26 cellular contexts compared by ENCODE assay signal in the genomic region with DNA sequence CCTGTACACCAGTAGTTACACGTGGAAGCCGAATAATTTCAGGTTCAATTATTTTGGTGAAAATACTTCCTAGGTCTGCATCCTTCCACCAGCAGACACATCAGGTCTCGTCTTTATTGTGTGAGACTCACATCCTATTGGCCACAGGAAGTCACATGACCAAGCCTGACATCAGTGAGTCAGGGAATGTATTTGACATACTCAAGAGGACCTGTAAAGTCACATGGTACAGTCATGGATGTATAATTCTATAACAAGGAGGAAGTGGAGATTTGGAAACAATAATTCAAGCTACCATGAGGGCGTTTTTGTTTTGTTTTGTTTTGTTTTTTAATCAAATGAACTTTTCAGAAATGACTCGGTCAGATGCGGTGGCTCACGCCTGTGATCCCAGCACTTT. TPM values are rescaled to one million over a fixed set of nuclear protein-coding genes. Genes with fewer than 3 reads are reported as not detected.
DNase-seq lines count a peak whose midpoint lies in the region; ATAC-seq and TF ChIP-seq lines count a peak whose summit lies in the region.
"Had no signal": no experiment of that assay in that cellular context is flagged by ENCODE, and none has a peak within 500 bp of the region (broad histone marks: within the 10 kb centered on the region; RNA-seq: fewer than 3 reads in every experiment).

No MANE protein-coding gene starts in this region.

- no peak for TF ChIP-seq CTCF in choroid plexus epithelial cell (conservative IDR thresholded peaks at IDR 0.05; ENCODE audit: low read depth, low read length)
- TF ChIP-seq CTCF in GM10248 (IDR thresholded peaks at IDR 0.05; ENCODE audit: control extremely low read depth, extremely low read depth, low read depth, missing control alignments), result no peak

- CTCF ChIA-PET in activated CD4-positive, alpha-beta T cell treated with anti-CD3 and anti-CD28 coated beads for 36 hours (lab: Charles Lee), result no interaction called here
- CTCF ChIA-PET in activated CD4-positive, alpha-beta T cell treated with anti-CD3 and anti-CD28 coated beads, Interleukin-2, amount 10 ng/mL, durations not matched to agents 7 days and 5 days (lab: Charles Lee), result interaction anchor here (0.6 kb wide), 1 partner anchor 258 kb away, joined by 3 read pairs; no protein-coding TSS in a partner anchor
- CTCF ChIA-PET in GM10248 (lab: Yijun Ruan, JAX), result no interaction called here

- DNase-seq in activated CD4-positive, alpha-beta T cell treated with anti-CD3 and anti-CD28 coated beads for 36 hours, result peak; percentile 13
- no peak for DNase-seq in activated CD4-positive, alpha-beta T cell treated with anti-CD3 and anti-CD28 coated beads, Interleukin-2, amount 10 ng/mL, durations not matched to agents 7 days and 5 days
- DNase-seq in RPMI7951 (ENCODE audit: low read depth), result peak; percentile 38
- peak; percentile 35 for DNase-seq in choroid plexus epithelial cell (ENCODE audit: low read depth)
- DNase-seq in GM10248 (ENCODE audit: extremely low spot score), result no peak
- DNase-seq in C1 segment of cervical spinal cord (lab: John Stamatoyannopoulos, UW), result no peak
- DNase-seq: activated CD8-positive, alpha-beta T cell treated with anti-CD3 and anti-CD28 coated beads for 36 hours; activated T-cell treated with anti-CD3 and anti-CD28 coated beads, Interleukin-2, amount 50 U/mL, for 72 hours; endodermal cell; foreskin melanocyte; Karpas-422; mucosa of descending colon; NCI-H2171 treated with DMSO at 0.1 percent for 48 hours; NCI-H526 treated with DMSO at 0.1 percent for 48 hours; SHP77 treated with DMSO at 0.1 percent for 48 hours; stimulated activated CD4-positive, alpha-beta T cell treated with anti-CD3 and anti-CD28 coated beads, Interleukin-2, amount 100 ng/mL, for 24 hours; stimulated activated naive CD8-positive, alpha-beta T cell treated with anti-CD3 and anti-CD28 coated beads, Interleukin-15, amount 100 ng/mL, for 72 hours; T-helper 17 cell; upper lobe of left lung had no signal

- intact Hi-C loops in activated CD4-positive, alpha-beta T cell treated with anti-CD3 and anti-CD28 coated beads for 36 hours (cut with DNase I, micrococcal nuclease), result no loop called here

- no peaks in the 10 kb centered on the region for H3K36me3 Mint-ChIP-seq in activated CD4-positive, alpha-beta T cell treated with anti-CD3 and anti-CD28 coated beads for 36 hours (ENCODE audit: low read depth)
- H3K36me3 Mint-ChIP-seq in activated CD4-positive, alpha-beta T cell treated with anti-CD3 and anti-CD28 coated beads, Interleukin-2, amount 10 ng/mL, durations not matched to agents 7 days and 5 days (ENCODE audit: low read depth), result no peaks in the 10 kb centered on the region
- H3K36me3 Mint-ChIP-seq: activated naive CD8-positive, alpha-beta T cell had no signal

- no peak overlapping the region for H3K4me3 Mint-ChIP-seq in activated CD4-positive, alpha-beta T cell treated with anti-CD3 and anti-CD28 coated beads for 36 hours
- H3K4me3 Mint-ChIP-seq in activated CD4-positive, alpha-beta T cell treated with anti-CD3 and anti-CD28 coated beads, Interleukin-2, amount 10 ng/mL, durations not matched to agents 7 days and 5 days, result no peak overlapping the region
- H3K4me3 Mint-ChIP-seq: activated CD8-positive, alpha-beta T cell treated with anti-CD3 and anti-CD28 coated beads for 36 hours; activated naive CD8-positive, alpha-beta T cell; activated T-cell treated with anti-CD3 and anti-CD28 coated beads, Interleukin-2, amount 50 U/mL, for 72 hours; endodermal cell; neural crest cell; stimulated activated naive CD8-positive, alpha-beta T cell treated with anti-CD3 and anti-CD28 coated beads, Interleukin-15, amount 100 ng/mL, for 72 hours; T-helper 17 cell had no signal

- peak; percentile 64 for ATAC-seq in activated CD4-positive, alpha-beta T cell treated with anti-CD3 and anti-CD28 coated beads for 36 hours
- ATAC-seq in HG02642 (IDR thresholded peaks at IDR 0.05; ENCODE audit: poor library complexity, unreplicated experiment) (no peak), HG03432 (IDR thresholded peaks at IDR 0.05; ENCODE audit: unreplicated experiment) (no peak)
- ATAC-seq: activated CD8-positive, alpha-beta T cell treated with anti-CD3 and anti-CD28 coated beads for 36 hours; activated T-cell treated with anti-CD3 and anti-CD28 coated beads, Interleukin-2, amount 50 U/mL, for 72 hours; mucosa of descending colon; stimulated activated naive CD8-positive, alpha-beta T cell treated with anti-CD3 and anti-CD28 coated beads, Interleukin-15, amount 100 ng/mL, for 72 hours; T-helper 17 cell had no signal

- peaks cover 3% of the 10 kb centered on the region for H3K27me3 Mint-ChIP-seq in activated CD4-positive, alpha-beta T cell treated with anti-CD3 and anti-CD28 coated beads for 36 hours
- no peaks in the 10 kb centered on the region for H3K27me3 Mint-ChIP-seq in activated CD4-positive, alpha-beta T cell treated with anti-CD3 and anti-CD28 coated beads, Interleukin-2, amount 10 ng/mL, durations not matched to agents 7 days and 5 days
- H3K27me3 Mint-ChIP-seq: stimulated activated naive CD8-positive, alpha-beta T cell treated with anti-CD3 and anti-CD28 coated beads, Interleukin-15, amount 100 ng/mL, for 72 hours had no signal

- peaks cover 5% of the 10 kb centered on the region for H3K9me3 Mint-ChIP-seq in activated CD4-positive, alpha-beta T cell treated with anti-CD3 and anti-CD28 coated beads for 36 hours (ENCODE audit: low read depth)
- peaks cover 10% of the 10 kb centered on the region for H3K9me3 Mint-ChIP-seq in activated CD4-positive, alpha-beta T cell treated with anti-CD3 and anti-CD28 coated beads, Interleukin-2, amount 10 ng/mL, durations not matched to agents 7 days and 5 days
- H3K9me3 Mint-ChIP-seq: neural crest cell had no signal

- no peak overlapping the region for H3K4me3 ChIP-seq in choroid plexus epithelial cell (ENCODE audit: low read depth, low read length)
- H3K4me3 ChIP-seq: BLaER1, mucosa of descending colon, prostate gland, upper lobe of left lung had no signal

- POLR2A ChIA-PET in activated CD4-positive, alpha-beta T cell treated with anti-CD3 and anti-CD28 coated beads for 36 hours (lab: Charles Lee), result no interaction called here
- POLR2A ChIA-PET in activated CD4-positive, alpha-beta T cell treated with anti-CD3 and anti-CD28 coated beads, Interleukin-2, amount 10 ng/mL, durations not matched to agents 7 days and 5 days (lab: Charles Lee), result no interaction called here
- POLR2A ChIA-PET in GM10248 (lab: Yijun Ruan, JAX), result no interaction called here

- no peaks in the 10 kb centered on the region for H3K4me1 Mint-ChIP-seq in activated CD4-positive, alpha-beta T cell treated with anti-CD3 and anti-CD28 coated beads for 36 hours
- H3K4me1 Mint-ChIP-seq in activated CD4-positive, alpha-beta T cell treated with anti-CD3 and anti-CD28 coated beads, Interleukin-2, amount 10 ng/mL, durations not matched to agents 7 days and 5 days, result peaks cover 6% of the 10 kb centered on the region
- H3K4me1 Mint-ChIP-seq: endodermal cell; neural crest cell; stimulated activated naive CD8-positive, alpha-beta T cell treated with anti-CD3 and anti-CD28 coated beads, Interleukin-15, amount 100 ng/mL, for 72 hours; T-helper 17 cell had no signal

- H3K27ac Mint-ChIP-seq in activated CD4-positive, alpha-beta T cell treated with anti-CD3 and anti-CD28 coated beads for 36 hours, result no peak overlapping the region
- no peak overlapping the region for H3K27ac Mint-ChIP-seq in activated CD4-positive, alpha-beta T cell treated with anti-CD3 and anti-CD28 coated beads, Interleukin-2, amount 10 ng/mL, durations not matched to agents 7 days and 5 days
- H3K27ac Mint-ChIP-seq: activated CD8-positive, alpha-beta T cell treated with anti-CD3 and anti-CD28 coated beads for 36 hours; activated naive CD8-positive, alpha-beta T cell; activated T-cell treated with anti-CD3 and anti-CD28 coated beads, Interleukin-2, amount 50 U/mL, for 72 hours; endodermal cell; stimulated activated naive CD8-positive, alpha-beta T cell treated with anti-CD3 and anti-CD28 coated beads, Interleukin-15, amount 100 ng/mL, for 72 hours; T-helper 17 cell had no signal

RNA-seq across cellular contexts. Expression of a gene that starts 9.3 kb away (rescaled TPM):
- not detected for total RNA-seq in activated CD4-positive, alpha-beta T cell treated with anti-CD3 and anti-CD28 coated beads for 36 hours
- not detected for total RNA-seq in activated CD4-positive, alpha-beta T cell treated with anti-CD3 and anti-CD28 coated beads, Interleukin-2, amount 10 ng/mL, durations not matched to agents 7 days and 5 days
- total RNA-seq in RPMI7951 (2014; rRNA removed; shearing (Covaris generic)), result under 0.01 TPM in 1 of 2 replicates, not detected in the other
- total RNA-seq: activated CD8-positive, alpha-beta T cell treated with anti-CD3 and anti-CD28 coated beads for 36 hours; activated T-cell treated with anti-CD3 and anti-CD28 coated beads, Interleukin-2, amount 50 U/mL, for 72 hours; T-helper 17 cell had no signal

RNA-seq across cellular contexts. Expression of a gene that starts 58.0 kb away (rescaled TPM):
- total RNA-seq in activated CD4-positive, alpha-beta T cell treated with anti-CD3 and anti-CD28 coated beads for 36 hours, result not detected
- total RNA-seq in activated CD4-positive, alpha-beta T cell treated with anti-CD3 and anti-CD28 coated beads, Interleukin-2, amount 10 ng/mL, durations not matched to agents 7 days and 5 days, result not detected
- total RNA-seq in RPMI7951 (2014; rRNA removed; shearing (Covaris generic)), result not detected in 2 replicates
- total RNA-seq: activated CD8-positive, alpha-beta T cell treated with anti-CD3 and anti-CD28 coated beads for 36 hours; activated T-cell treated with anti-CD3 and anti-CD28 coated beads, Interleukin-2, amount 50 U/mL, for 72 hours; endodermal cell; mucosa of descending colon; neural crest cell; skeletal muscle tissue; T-helper 17 cell; upper lobe of left lung had no signal

RNA-seq across cellular contexts. Expression of a gene that starts 59.3 kb away (rescaled TPM):
- total RNA-seq in activated CD4-positive, alpha-beta T cell treated with anti-CD3 and anti-CD28 coated beads for 36 hours, result 100 to 1,000 TPM in 1 of 2 experiments, 10 to 100 TPM in 1; 100.0 to 129 TPM
- total RNA-seq in activated CD4-positive, alpha-beta T cell treated with anti-CD3 and anti-CD28 coated beads, Interleukin-2, amount 10 ng/mL, durations not matched to agents 7 days and 5 days, result 100 to 1,000 TPM; 101 to 102 TPM
- total RNA-seq in RPMI7951 (2014; rRNA removed; shearing (Covaris generic)), result 51.4 and 67.6 TPM in 2 replicates

Comparison
In these comparisons a context has a peak if more than half of its experiments do, and no peak if none do; other contexts are left out.
1. DNase-seq: peak in activated CD4-positive, alpha-beta T cell treated with anti-CD3 and anti-CD28 coated beads for 36 hours (single experiment), RPMI7951 (single experiment) and choroid plexus epithelial cell (single experiment); none in activated CD4-positive, alpha-beta T cell treated with anti-CD3 and anti-CD28 coated beads, Interleukin-2, amount 10 ng/mL, durations not matched to agents 7 days and 5 days (single experiment), GM10248 (single experiment) and C1 segment of cervical spinal cord (0 of 14).